In the genomic region with DNA sequence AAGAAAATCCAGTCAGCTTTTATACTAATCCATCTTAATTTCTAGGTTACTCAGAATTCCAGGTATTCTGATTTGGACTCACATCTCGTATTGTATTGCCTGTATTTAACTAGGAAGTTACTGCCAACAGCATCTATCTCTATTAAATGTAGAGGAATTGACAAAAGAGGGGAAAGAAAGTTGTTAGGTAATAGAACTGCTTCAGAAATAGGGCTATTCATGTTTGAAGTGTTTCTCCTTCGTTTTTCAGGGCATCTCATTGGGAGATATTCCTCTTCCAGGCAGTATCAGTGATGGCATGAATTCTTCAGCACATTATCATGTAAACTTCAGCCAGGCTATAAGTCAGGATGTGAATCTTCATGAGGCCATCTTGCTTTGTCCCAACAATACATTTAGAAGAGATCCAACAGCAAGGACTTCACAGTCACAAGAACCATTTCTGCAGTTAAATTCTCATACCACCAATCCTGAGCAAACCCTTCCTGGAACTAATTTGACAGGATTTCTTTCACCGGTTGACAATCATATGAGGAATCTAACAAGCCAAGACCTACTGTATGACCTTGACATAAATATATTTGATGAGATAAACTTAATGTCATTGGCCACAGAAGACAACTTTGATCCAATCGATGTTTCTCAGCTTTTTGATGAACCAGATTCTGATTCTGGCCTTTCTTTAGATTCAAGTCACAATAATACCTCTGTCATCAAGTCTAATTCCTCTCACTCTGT, we compare ENCODE assay signal across 7 cellular contexts. TPM values are rescaled to one million over a fixed set of nuclear protein-coding genes. Genes with fewer than 3 reads are reported as not detected.
DNase-seq lines count a peak whose midpoint lies in the region; ATAC-seq and TF ChIP-seq lines count a peak whose summit lies in the region.
"Not testable (repeated sequence)": the region's sequence is repeated elsewhere in the genome, so short reads cannot be mapped to it uniquely, and the experiment has no call there.

No MANE protein-coding gene starts in this region.

- H2AK9ac ChIP-seq in IMR-90 (replicated peaks; ENCODE audit: low read depth, low read length, poor library complexity): not testable (repeated sequence)

- H3K36me3 ChIP-seq in IMR-90 (ENCODE audit: control insufficient read depth, insufficient read depth, low read length) (peaks cover 11% of the 10 kb centered on the region), RWPE2 (ENCODE audit: low read depth) (peaks cover 45% of the 10 kb centered on the region), neuronal stem cell (replicated peaks in 1 of 2; ENCODE audit: control insufficient read depth in 2 of 2, insufficient read depth in 2 of 2, low read length in 2 of 2) (peaks cover 2 to 28% of the 10 kb centered on the region in 2 donors)
- not testable (repeated sequence) for H3K36me3 ChIP-seq in hepatocyte (replicated peaks; ENCODE audit: insufficient read depth, low read depth)

- not testable (repeated sequence) for H4K5ac ChIP-seq in IMR-90 (ENCODE audit: low read depth, low read length)

- peaks cover 51% of the 10 kb centered on the region for H3K36me3 Mint-ChIP-seq in activated CD4-positive, alpha-beta memory T cell treated with anti-CD3 and anti-CD28 coated beads for 36 hours
- H3K36me3 Mint-ChIP-seq in activated naive CD8-positive, alpha-beta T cell treated with anti-CD3 and anti-CD28 coated beads, Interleukin-2, amount 50 U/mL, for 24 hours (ENCODE audit: low read depth): peaks cover 66% of the 10 kb centered on the region

- not testable (repeated sequence) for TF ChIP-seq POLR2A in IMR-90 (IDR thresholded peaks at IDR 0.05; ENCODE audit: low read depth, low read length)

- POLR2A ChIA-PET in IMR-90 (lab: Charles Lee; ENCODE audit: unreplicated experiment): not testable (repeated sequence)
- POLR2A ChIA-PET in activated CD4-positive, alpha-beta memory T cell treated with anti-CD3 and anti-CD28 coated beads for 36 hours (lab: Charles Lee): interaction anchor here (1.2 to 2.1 kb wide), 5 partner anchors 8 to 17 kb away, joined by 3 to 7 read pairs (median 5); a partner anchor contains a TSS

- ATAC-seq in IMR-90 (ENCODE audit: low read depth); RWPE2 (ENCODE audit: low read depth); activated naive CD8-positive, alpha-beta T cell treated with anti-CD3 and anti-CD28 coated beads, Interleukin-2, amount 50 U/mL, for 24 hours: not testable (repeated sequence)

- not testable (repeated sequence) for H3K4me2 ChIP-seq in IMR-90 (ENCODE audit: low read depth, low read length); hepatocyte; neuronal stem cell (ENCODE audit: insufficient read depth, low read length, poor library complexity, severe bottlenecking)

- not testable (repeated sequence) for H3K27me3 ChIP-seq in IMR-90 (ENCODE audit: control insufficient read depth, insufficient read depth, low read length); RWPE2 (ENCODE audit: insufficient read depth, poor library complexity, severe bottlenecking); hepatocyte; neuronal stem cell (ENCODE audit: control insufficient read depth in 3 of 3, insufficient read depth in 3 of 3, low read depth in 1 of 3, low read length in 3 of 3)

- BruUV-seq in IMR-90 (replicated peaks; lab: Mats Ljungman, UMichigan): TSS peak; percentile 2

- not testable (repeated sequence) for H3K9me2 ChIP-seq in hepatocyte (replicated peaks; ENCODE audit: insufficient read depth)

- peak overlapping the region; percentile 88 for H3K27ac Mint-ChIP-seq in activated CD4-positive, alpha-beta memory T cell treated with anti-CD3 and anti-CD28 coated beads for 36 hours
- peak overlapping the region; percentile 86 for H3K27ac Mint-ChIP-seq in activated naive CD8-positive, alpha-beta T cell treated with anti-CD3 and anti-CD28 coated beads, Interleukin-2, amount 50 U/mL, for 24 hours

- H3K9ac ChIP-seq in IMR-90 (ENCODE audit: low read depth, low read length); neuronal stem cell (ENCODE audit: low read depth, low read length, poor library complexity): not testable (repeated sequence)

- not testable (repeated sequence) for H2BK5ac ChIP-seq in IMR-90 (ENCODE audit: low read depth, low read length, poor library complexity, severe bottlenecking); neuronal stem cell (ENCODE audit: low read length)

- not testable (repeated sequence) for TF ChIP-seq RAD21 in IMR-90 (IDR thresholded peaks at IDR 0.05; ENCODE audit: low read length)

- not testable (repeated sequence) for H4K91ac ChIP-seq in IMR-90 (ENCODE audit: insufficient read depth, low read depth, low read length); neuronal stem cell (ENCODE audit: low read depth, low read length, poor library complexity)

- H4K20me1 ChIP-seq in IMR-90 (ENCODE audit: insufficient read depth, low read length) (peaks cover 43% of the 10 kb centered on the region), hepatocyte (ENCODE audit: insufficient read depth, poor library complexity, severe bottlenecking) (peaks cover 21% of the 10 kb centered on the region)

- H3K79me2 ChIP-seq in hepatocyte: not testable (repeated sequence)

- not testable (repeated sequence) for H3K4me1 ChIP-seq in IMR-90 (ENCODE audit: control insufficient read depth, insufficient read depth, low read length); RWPE2 (ENCODE audit: insufficient read depth, poor library complexity, severe bottlenecking); hepatocyte (ENCODE audit: insufficient read depth); neuronal stem cell (ENCODE audit: control insufficient read depth in 2 of 2, insufficient read depth in 1 of 2, low read depth in 1 of 2, low read length in 2 of 2)

- not testable (repeated sequence) for H4K8ac ChIP-seq in IMR-90 (ENCODE audit: low read depth in 2 of 2, low read length in 2 of 2); neuronal stem cell (ENCODE audit: low read depth, low read length)

- DNase-seq in DMS53 (lab: John Stamatoyannopoulos, UW): peak; percentile 53
- not testable (repeated sequence) for DNase-seq in IMR-90; RWPE2 (ENCODE audit: low spot score); activated CD4-positive, alpha-beta memory T cell treated with anti-CD3 and anti-CD28 coated beads for 36 hours; activated naive CD8-positive, alpha-beta T cell treated with anti-CD3 and anti-CD28 coated beads, Interleukin-2, amount 50 U/mL, for 24 hours; hepatocyte (ENCODE audit: low spot score); neuronal stem cell (ENCODE audit: low spot score)

- H2BK15ac ChIP-seq in IMR-90 (ENCODE audit: low read depth, low read length); neuronal stem cell (ENCODE audit: low read length): not testable (repeated sequence)

- not testable (repeated sequence) for H3K9me1 ChIP-seq in IMR-90 (ENCODE audit: insufficient read depth, low read length)

- not testable (repeated sequence) for H3K9me3 Mint-ChIP-seq in activated CD4-positive, alpha-beta memory T cell treated with anti-CD3 and anti-CD28 coated beads for 36 hours; activated naive CD8-positive, alpha-beta T cell treated with anti-CD3 and anti-CD28 coated beads, Interleukin-2, amount 50 U/mL, for 24 hours

- H2AK5ac ChIP-seq in IMR-90 (ENCODE audit: low read depth, low read length); neuronal stem cell (ENCODE audit: low read depth, low read length): not testable (repeated sequence)

- H3K56ac ChIP-seq in IMR-90 (ENCODE audit: extremely low read depth, insufficient read depth, low read length): not testable (repeated sequence)

- not testable (repeated sequence) for H2BK120ac ChIP-seq in IMR-90 (ENCODE audit: low read depth, low read length); neuronal stem cell (ENCODE audit: low read depth, low read length)

- peaks cover 54% of the 10 kb centered on the region for H3K4me1 Mint-ChIP-seq in activated CD4-positive, alpha-beta memory T cell treated with anti-CD3 and anti-CD28 coated beads for 36 hours (ENCODE audit: low read depth)
- peaks cover 78% of the 10 kb centered on the region for H3K4me1 Mint-ChIP-seq in activated naive CD8-positive, alpha-beta T cell treated with anti-CD3 and anti-CD28 coated beads, Interleukin-2, amount 50 U/mL, for 24 hours

- not testable (repeated sequence) for H2AFZ ChIP-seq in IMR-90 (replicated peaks; ENCODE audit: low read length, poor library complexity); hepatocyte; neuronal stem cell (ENCODE audit: low read length)

- not testable (repeated sequence) for H3K27me3 Mint-ChIP-seq in activated CD4-positive, alpha-beta memory T cell treated with anti-CD3 and anti-CD28 coated beads for 36 hours; activated naive CD8-positive, alpha-beta T cell treated with anti-CD3 and anti-CD28 coated beads, Interleukin-2, amount 50 U/mL, for 24 hours

- H3K27ac ChIP-seq in IMR-90 (ENCODE audit: insufficient read depth, low read length): not testable (repeated sequence)
- peak overlapping the region; percentile 9 for H3K27ac ChIP-seq in RWPE2 (ENCODE audit: poor library complexity, severe bottlenecking)
- H3K27ac ChIP-seq in hepatocyte: peak overlapping the region; percentile 39
- H3K27ac ChIP-seq in neuronal stem cell (replicated peaks; ENCODE audit: low read length): peak overlapping the region; percentile 25

- H2BK12ac ChIP-seq in neuronal stem cell (ENCODE audit: low read length): not testable (repeated sequence)

- H2BK20ac ChIP-seq in IMR-90 (ENCODE audit: low read depth, low read length): not testable (repeated sequence)

- peaks cover 17 to 24% of the 10 kb centered on the region in 2 experiments; a peak in 3 of 4 replicates for H3K79me1 ChIP-seq in IMR-90 (ENCODE audit: low read depth in 1 of 2, low read length in 2 of 2)
- H3K79me1 ChIP-seq in neuronal stem cell (ENCODE audit: low read depth, low read length): not testable (repeated sequence)

- H3K14ac ChIP-seq in IMR-90 (replicated peaks; ENCODE audit: low read depth, low read length); neuronal stem cell (ENCODE audit: low read length): not testable (repeated sequence)

- dilution Hi-C loops in IMR-90 (cut with HindIII; ENCODE audit: low sequenced_read_pairs, unreplicated experiment): not testable (repeated sequence)

- in situ Hi-C loops in IMR-90 (cut with MboI; ENCODE audit: low sequenced_read_pairs): not testable (repeated sequence)

- intact Hi-C loops in IMR-90 (cut with micrococcal nuclease): loop anchor here (5.0 kb wide), 1 partner anchor 92 kb away; no protein-coding TSS in a partner anchor
- intact Hi-C loops in activated CD4-positive, alpha-beta memory T cell treated with anti-CD3 and anti-CD28 coated beads for 36 hours (cut with micrococcal nuclease): not testable (repeated sequence)

- H3K9me3 ChIP-seq in IMR-90 (ENCODE audit: control insufficient read depth, insufficient read depth, low read length); RWPE2 (ENCODE audit: severe bottlenecking); hepatocyte (ENCODE audit: low read depth); neuronal stem cell (replicated peaks in 1 of 2; ENCODE audit: control insufficient read depth in 2 of 2, insufficient read depth in 1 of 2, low read depth in 1 of 2, low read length in 2 of 2): not testable (repeated sequence)

- not testable (repeated sequence) for H3K18ac ChIP-seq in IMR-90 (ENCODE audit: low read depth, low read length); neuronal stem cell (ENCODE audit: low read length)

- not testable (repeated sequence) for TF ChIP-seq CTCF in IMR-90 (conservative IDR thresholded peaks at IDR 0.05; ENCODE audit: low read depth, low read length); RWPE2 (IDR thresholded peaks at IDR 0.05; ENCODE audit: poor library complexity, severe bottlenecking); hepatocyte (IDR thresholded peaks at IDR 0.05; ENCODE audit: poor library complexity)

- H3K23ac ChIP-seq in IMR-90 (ENCODE audit: low read depth, low read length); neuronal stem cell (ENCODE audit: low read depth, low read length, poor library complexity): not testable (repeated sequence)

- CTCF ChIA-PET in IMR-90 (lab: Yijun Ruan, JAX): not testable (repeated sequence)
- CTCF ChIA-PET in activated CD4-positive, alpha-beta memory T cell treated with anti-CD3 and anti-CD28 coated beads for 36 hours (lab: Charles Lee): interaction anchor here (1.3 kb wide), 1 partner anchor 16 kb away, joined by 3 read pairs; a partner anchor contains a TSS

- H3K4ac ChIP-seq in IMR-90 (ENCODE audit: low read depth, low read length); neuronal stem cell (ENCODE audit: low read length): not testable (repeated sequence)

- not testable (repeated sequence) for H3K4me3 Mint-ChIP-seq in activated CD4-positive, alpha-beta memory T cell treated with anti-CD3 and anti-CD28 coated beads for 36 hours; activated naive CD8-positive, alpha-beta T cell treated with anti-CD3 and anti-CD28 coated beads, Interleukin-2, amount 50 U/mL, for 24 hours

- not testable (repeated sequence) for H3K4me3 ChIP-seq in IMR-90 (ENCODE audit: insufficient read depth, low read depth, low read length); RWPE2 (ENCODE audit: severe bottlenecking); hepatocyte; neuronal stem cell (ENCODE audit: low read length in 2 of 2)

- no CpG with 5 or more reads among the region's 4 CpGs for WGBS in IMR-90 (ENCODE audit: extremely low coverage in 2 of 2, insufficient read length in 1 of 2), 2 experiments
- whole genome bisulfite sequencing in hepatocyte (ENCODE audit: low lambda C conversion rate, missing lambda C conversion rate): 78% methylated on average over 4 of the region's 4 CpGs
- WGBS in neuronal stem cell (ENCODE audit: extremely low coverage in 2 of 2, insufficient read length in 2 of 2, insufficient replicate concordance in 1 of 2), 2 donors: no CpG with 5 or more reads among the region's 4 CpGs

RNA-seq across cellular contexts. Expression of a gene that starts 16.1 kb away (rescaled TPM):
- total RNA-seq in IMR-90 (2012; rRNA removed) (49.3 and 118 TPM in 2 replicates), hepatocyte (193 and 215 TPM in 2 replicates)
- polyA plus RNA-seq in IMR-90 (2012; rRNA removed) (417 and 515 TPM in 2 replicates), hepatocyte (553 and 625 TPM in 2 replicates)
- polyA plus RNA-seq in IMR-90 (2012; cell fraction: cytosol; rRNA removed): 51.3 and 57.4 TPM in 2 replicates
- 46.0 and 266 TPM in 2 replicates for polyA plus RNA-seq in IMR-90 (2012; cell fraction: nucleus; rRNA removed; ENCODE audit: low replicate concordance)
- total RNA-seq in activated CD4-positive, alpha-beta memory T cell treated with anti-CD3 and anti-CD28 coated beads for 36 hours: 100 to 1,000 TPM; 906 to 929 TPM
- polyA plus RNA-seq in neuronal stem cell (2013, experiment 1 of 2): 904 TPM
- 913 TPM for polyA plus RNA-seq in neuronal stem cell (2013, experiment 2 of 2)

RNA-seq across cellular contexts. Expression of a gene that starts 17.1 kb away (rescaled TPM):
- total RNA-seq in IMR-90 (2012; rRNA removed): 38.2 and 85.0 TPM in 2 replicates
- polyA plus RNA-seq in IMR-90 (2012; rRNA removed): 65.6 and 76.5 TPM in 2 replicates
- 7.2 and 7.8 TPM in 2 replicates for polyA plus RNA-seq in IMR-90 (2012; cell fraction: cytosol; rRNA removed)
- polyA plus RNA-seq in IMR-90 (2012; cell fraction: nucleus; rRNA removed; ENCODE audit: low replicate concordance): 41.4 and 59.8 TPM in 2 replicates
- total RNA-seq in activated CD4-positive, alpha-beta memory T cell treated with anti-CD3 and anti-CD28 coated beads for 36 hours: 100 to 1,000 TPM; 278 to 281 TPM
- 154 and 165 TPM in 2 replicates for total RNA-seq in hepatocyte
- polyA plus RNA-seq in hepatocyte: 120 and 129 TPM in 2 replicates
- polyA plus RNA-seq in neuronal stem cell (2013, experiment 1 of 2): 207 TPM
- polyA plus RNA-seq in neuronal stem cell (2013, experiment 2 of 2): 215 TPM

RNA-seq across cellular contexts. Expression of a gene that starts 32.5 kb away (rescaled TPM):
- total RNA-seq in IMR-90 (2012; rRNA removed) (37.8 and 43.2 TPM in 2 replicates), hepatocyte (10.0 and 10.8 TPM in 2 replicates)
- polyA plus RNA-seq in IMR-90 (2012; rRNA removed) (22.8 and 28.0 TPM in 2 replicates), hepatocyte (4.7 and 6.5 TPM in 2 replicates)
- 9.0 and 13.0 TPM in 2 replicates for polyA plus RNA-seq in IMR-90 (2012; cell fraction: cytosol; rRNA removed)
- polyA plus RNA-seq in IMR-90 (2012; cell fraction: nucleus; rRNA removed; ENCODE audit: low replicate concordance): 5.1 and 19.4 TPM in 2 replicates
- 10 to 100 TPM; 27.3 to 30.3 TPM for total RNA-seq in activated CD4-positive, alpha-beta memory T cell treated with anti-CD3 and anti-CD28 coated beads for 36 hours
- 4.0 TPM for polyA plus RNA-seq in neuronal stem cell (2013, experiment 1 of 2)
- 4.1 TPM for polyA plus RNA-seq in neuronal stem cell (2013, experiment 2 of 2)
